Comparison of ENCODE assay signal across 10 cellular contexts in genomic region chr16:68737730-68738590, GRCh38. TPM values are rescaled to one million over a fixed set of nuclear protein-coding genes. Genes with fewer than 3 reads are reported as not detected.
DNase-seq lines count a peak whose midpoint lies in the region; ATAC-seq and TF ChIP-seq lines count a peak whose summit lies in the region.
"Had no signal": no experiment of that assay in that cellular context is flagged by ENCODE, and none has a peak within 500 bp of the region (broad histone marks: within the 10 kb centered on the region; RNA-seq: fewer than 3 reads in every experiment).

No MANE protein-coding gene starts in this region.

- in situ Hi-C loops in gastrocnemius medialis (cut with MboI; ENCODE audit: low sequenced_read_pairs in 4 of 4) = no loop called here

- ATAC-seq in gastrocnemius medialis = no peak
- ATAC-seq in aorta (ENCODE audit: low FRiP score) = no peak

- H3K36me3 ChIP-seq in kidney epithelial cell (ENCODE audit: control insufficient read depth, insufficient read depth, low read length) = no peaks in the 10 kb centered on the region
- no peaks in the 10 kb centered on the region for H3K36me3 ChIP-seq in gastrocnemius medialis
- no peaks in the 10 kb centered on the region for H3K36me3 ChIP-seq in aorta (ENCODE audit: control insufficient read depth in 1 of 2, insufficient read depth in 2 of 2, low read length in 1 of 2)

- H3K27me3 ChIP-seq in kidney epithelial cell (ENCODE audit: control insufficient read depth, insufficient read depth, low read length) (peaks cover 14% of the 10 kb centered on the region), gastrocnemius medialis (peaks cover 27 to 35% (median 33%) of the 10 kb centered on the region in 3 donors), aorta (ENCODE audit: control insufficient read depth in 1 of 2, insufficient read depth in 2 of 2, low read length in 1 of 2) (no peaks in the 10 kb centered on the region)

- no peak overlapping the region for H3K27ac Mint-ChIP-seq in activated CD4-positive, alpha-beta T cell treated with anti-CD3 and anti-CD28 coated beads, Interleukin-2, amount 10 ng/mL, durations not matched to agents 7 days and 5 days
- no peak overlapping the region for H3K27ac Mint-ChIP-seq in activated T-helper 2 cell treated with anti-CD3 and anti-CD28 coated beads, Interferon-gamma antibody, Interleukin-2, Interleukin-4, amounts not matched to agents 10 μg/mL and 5 μg/mL and 100 μg/mL, durations not matched to agents 14 hours and 24 hours and 36 hours

- H3K9me3 ChIP-seq in gastrocnemius medialis (no peaks in the 10 kb centered on the region), aorta (ENCODE audit: control insufficient read depth, low read length) (no peaks in the 10 kb centered on the region)

- peak overlapping the region; percentile 10 for H3K4me3 Mint-ChIP-seq in activated CD4-positive, alpha-beta T cell treated with anti-CD3 and anti-CD28 coated beads, Interleukin-2, amount 10 ng/mL, durations not matched to agents 7 days and 5 days
- peak overlapping the region; percentile 30 for H3K4me3 Mint-ChIP-seq in activated T-helper 2 cell treated with anti-CD3 and anti-CD28 coated beads, Interferon-gamma antibody, Interleukin-2, Interleukin-4, amounts not matched to agents 10 μg/mL and 5 μg/mL and 100 μg/mL, durations not matched to agents 14 hours and 24 hours and 36 hours (ENCODE audit: low read depth)

- peaks cover 13% of the 10 kb centered on the region for H3K4me1 Mint-ChIP-seq in activated CD4-positive, alpha-beta T cell treated with anti-CD3 and anti-CD28 coated beads, Interleukin-2, amount 10 ng/mL, durations not matched to agents 7 days and 5 days
- peaks cover 11% of the 10 kb centered on the region for H3K4me1 Mint-ChIP-seq in activated T-helper 2 cell treated with anti-CD3 and anti-CD28 coated beads, Interferon-gamma antibody, Interleukin-2, Interleukin-4, amounts not matched to agents 10 μg/mL and 5 μg/mL and 100 μg/mL, durations not matched to agents 14 hours and 24 hours and 36 hours (ENCODE audit: low read depth)

- no peak for DNase-seq in activated CD4-positive, alpha-beta T cell treated with anti-CD3 and anti-CD28 coated beads, Interleukin-2, amount 10 ng/mL, durations not matched to agents 7 days and 5 days
- DNase-seq in activated CD4-positive, alpha-beta T cell treated with anti-CD3 and anti-CD28 coated beads, Interleukin-2, amount 50 U/mL, for 1 hour = no peak
- DNase-seq in activated T-helper 2 cell treated with anti-CD3 and anti-CD28 coated beads, Interferon-gamma antibody, Interleukin-2, Interleukin-4, amounts not matched to agents 10 μg/mL and 5 μg/mL and 100 μg/mL, durations not matched to agents 14 hours and 24 hours and 36 hours (ENCODE audit: low spot score) = no peak
- no peak for DNase-seq in kidney epithelial cell (ENCODE audit: low read depth)
- DNase-seq in substantia nigra (lab: John Stamatoyannopoulos, UW) = peak in 6 of 49 donors; percentile 4 to 35 (median 15)
- DNase-seq in NAMALWA (ENCODE audit: low spot score) = no peak
- DNase-seq in gastrocnemius medialis = no peak
- no peak for DNase-seq in aorta

- TF ChIP-seq CTCF in kidney epithelial cell (IDR thresholded peaks at IDR 0.05; ENCODE audit: insufficient read depth, low read length, poor library complexity, severe bottlenecking) (peak; percentile 22), gastrocnemius medialis (IDR thresholded peaks at IDR 0.05 in 4 of 5, conservative IDR thresholded peaks at IDR 0.05 in 1 of 5) (no peak)

- POLR2A ChIA-PET in activated CD4-positive, alpha-beta T cell treated with anti-CD3 and anti-CD28 coated beads, Interleukin-2, amount 10 ng/mL, durations not matched to agents 7 days and 5 days (lab: Charles Lee) = no interaction called here

- TF ChIP-seq POLR2A in gastrocnemius medialis (IDR thresholded peaks at IDR 0.05) = no peak

- intact Hi-C loops in activated T-helper 2 cell treated with anti-CD3 and anti-CD28 coated beads, Interferon-gamma antibody, Interleukin-2, Interleukin-4, amounts not matched to agents 10 μg/mL and 5 μg/mL and 100 μg/mL, durations not matched to agents 14 hours and 24 hours and 36 hours (cut with micrococcal nuclease) = no loop called here
- intact Hi-C loops in gastrocnemius medialis (cut with DNase I; ENCODE audit: low total_unique reads) (no loop called here), aorta (cut with DNase I) (no loop called here)

- H3K4me3 ChIP-seq in kidney epithelial cell (ENCODE audit: low read depth, low read length) (peak overlapping the region; percentile 47), gastrocnemius medialis (peak overlapping the region in 1 of 4 donors; percentile 38), aorta (ENCODE audit: low read length in 2 of 2) (no peak overlapping the region)

- no peaks in the 10 kb centered on the region for H3K4me1 ChIP-seq in gastrocnemius medialis
- no peaks in the 10 kb centered on the region for H3K4me1 ChIP-seq in aorta (ENCODE audit: control insufficient read depth in 1 of 2, insufficient read depth in 2 of 2, low read length in 2 of 2)

- H3K27me3 Mint-ChIP-seq in activated CD4-positive, alpha-beta T cell treated with anti-CD3 and anti-CD28 coated beads, Interleukin-2, amount 10 ng/mL, durations not matched to agents 7 days and 5 days = peaks cover 29% of the 10 kb centered on the region
- peaks cover 36% of the 10 kb centered on the region for H3K27me3 Mint-ChIP-seq in activated T-helper 2 cell treated with anti-CD3 and anti-CD28 coated beads, Interferon-gamma antibody, Interleukin-2, Interleukin-4, amounts not matched to agents 10 μg/mL and 5 μg/mL and 100 μg/mL, durations not matched to agents 14 hours and 24 hours and 36 hours (ENCODE audit: low read depth)

- whole genome bisulfite sequencing in aorta, 2 donors = 5 to 7% methylated on average over 50 to 58 of the region's 58 CpGs

- H3K27ac ChIP-seq in substantia nigra (ENCODE audit: low read depth, low read length, poor library complexity, severe bottlenecking) (peak overlapping the region; percentile 81), gastrocnemius medialis (no peak overlapping the region), aorta (ENCODE audit: low read depth in 1 of 2, low read length in 2 of 2) (no peak overlapping the region)

- H3K9me3 Mint-ChIP-seq in activated CD4-positive, alpha-beta T cell treated with anti-CD3 and anti-CD28 coated beads, Interleukin-2, amount 10 ng/mL, durations not matched to agents 7 days and 5 days = no peaks in the 10 kb centered on the region
- H3K9me3 Mint-ChIP-seq in activated T-helper 2 cell treated with anti-CD3 and anti-CD28 coated beads, Interferon-gamma antibody, Interleukin-2, Interleukin-4, amounts not matched to agents 10 μg/mL and 5 μg/mL and 100 μg/mL, durations not matched to agents 14 hours and 24 hours and 36 hours = no peaks in the 10 kb centered on the region

- H3K36me3 Mint-ChIP-seq in activated CD4-positive, alpha-beta T cell treated with anti-CD3 and anti-CD28 coated beads, Interleukin-2, amount 10 ng/mL, durations not matched to agents 7 days and 5 days (ENCODE audit: low read depth) = no peaks in the 10 kb centered on the region
- H3K36me3 Mint-ChIP-seq in activated T-helper 2 cell treated with anti-CD3 and anti-CD28 coated beads, Interferon-gamma antibody, Interleukin-2, Interleukin-4, amounts not matched to agents 10 μg/mL and 5 μg/mL and 100 μg/mL, durations not matched to agents 14 hours and 24 hours and 36 hours (ENCODE audit: low read depth) = no peaks in the 10 kb centered on the region

- CTCF ChIA-PET in activated CD4-positive, alpha-beta T cell treated with anti-CD3 and anti-CD28 coated beads, Interleukin-2, amount 10 ng/mL, durations not matched to agents 7 days and 5 days (lab: Charles Lee) = interaction anchor here (0.8 kb wide), 1 partner anchor 11 kb away, joined by 3 read pairs; no protein-coding TSS in a partner anchor

RNA-seq across cellular contexts. Expression of gene CDH1, which starts 0.9 kb away (rescaled TPM):
- under 1 TPM; 0.06 to 0.69 TPM for total RNA-seq in activated CD4-positive, alpha-beta T cell treated with anti-CD3 and anti-CD28 coated beads, Interleukin-2, amount 10 ng/mL, durations not matched to agents 7 days and 5 days
- 0.11 and 1.0 TPM in 2 replicates for total RNA-seq in activated T-helper 2 cell treated with anti-CD3 and anti-CD28 coated beads, Interferon-gamma antibody, Interleukin-2, Interleukin-4, amounts not matched to agents 10 μg/mL and 5 μg/mL and 100 μg/mL, durations not matched to agents 14 hours and 24 hours and 36 hours
- total RNA-seq in kidney epithelial cell = 84.4 and 85.8 TPM in 2 replicates
- 1 to 10 TPM in 1 of 4 donors, under 1 TPM in 2, not detected in 1; 0.20 to 1.3 (median 0.20) TPM for total RNA-seq in gastrocnemius medialis
- total RNA-seq in aorta = 1 to 10 TPM in 1 of 2 donors, under 1 TPM in 1; 0.29 to 1.0 TPM
- polyA plus RNA-seq in aorta = 1 to 10 TPM in 1 of 2 donors, under 1 TPM in 1; 0.23 to 9.6 TPM
- total RNA-seq: activated CD8-positive, alpha-beta memory T cell treated with anti-CD3 and anti-CD28 coated beads for 36 hours; lung microvascular endothelial cell had no signal

Comparison
In these comparisons a context has a peak if more than half of its experiments do, and no peak if none do; other contexts are left out.
1. RNA of gene CDH1, which starts 0.9 kb away (total RNA-seq): 84.4 to 85.8 TPM in kidney epithelial cell; 0.29 to 1.0 TPM in aorta, 0.11 to 1.0 TPM in activated T-helper 2 cell treated with anti-CD3 and anti-CD28 coated beads, Interferon-gamma antibody, Interleukin-2, Interleukin-4, amounts not matched to agents 10 μg/mL and 5 μg/mL and 100 μg/mL, durations not matched to agents 14 hours and 24 hours and 36 hours, 0.06 to 0.69 TPM in activated CD4-positive, alpha-beta T cell treated with anti-CD3 and anti-CD28 coated beads, Interleukin-2, amount 10 ng/mL, durations not matched to agents 7 days and 5 days and 0.20 to 1.3 TPM in gastrocnemius medialis; every median in the first group is over 10 times any median in the second.